Comparison of ENCODE assay signal across 8 cellular contexts in genomic region chr5:90015584-90016018, GRCh38.
DNase-seq lines count a peak whose midpoint lies in the region; ATAC-seq and TF ChIP-seq lines count a peak whose summit lies in the region.

No MANE protein-coding gene starts in this region.

- H3K4me1 Mint-ChIP-seq in CD14-positive monocyte, result peaks cover 11% of the 10 kb centered on the region
- H3K4me1 Mint-ChIP-seq in dendritic cell treated with granulocyte-macrophage colony-stimulating factor and Interleukin-4, amounts not matched to agents 40 ng/mL and 50 ng/mL, for 4 days (ENCODE audit: low read depth), result peaks cover 33% of the 10 kb centered on the region

- H3K27me3 Mint-ChIP-seq in CD14-positive monocyte (ENCODE audit: low read depth in 3 of 3), result peaks cover 0 to 1% (median 0%) of the 10 kb centered on the region in 3 donors
- no peaks in the 10 kb centered on the region for H3K27me3 Mint-ChIP-seq in dendritic cell treated with granulocyte-macrophage colony-stimulating factor and Interleukin-4, amounts not matched to agents 40 ng/mL and 50 ng/mL, for 4 days

- H3K27ac Mint-ChIP-seq in CD14-positive monocyte, result peak overlapping the region in 4 of 7 donors; percentile 3 to 57 (median 46)
- H3K27ac Mint-ChIP-seq in dendritic cell treated with granulocyte-macrophage colony-stimulating factor and Interleukin-4, amounts not matched to agents 40 ng/mL and 50 ng/mL, for 4 days, result peak overlapping the region; percentile 70

- DNase-seq in CD14-positive monocyte (ENCODE audit: low spot score) (no peak), posterior cingulate gyrus (no peak), NCI-H510A (lab: John Stamatoyannopoulos, UW) (no peak), NCI-H1694 treated with DMSO at 0.1 percent for 48 hours (lab: John Stamatoyannopoulos, UW) (no peak), DMS153 (lab: John Stamatoyannopoulos, UW) (no peak)

- ATAC-seq in GM21367 (IDR thresholded peaks at IDR 0.05; ENCODE audit: unreplicated experiment) (peak; percentile 82), HG03457 (IDR thresholded peaks at IDR 0.05; ENCODE audit: unreplicated experiment) (peak; percentile 74)

- H3K4me3 Mint-ChIP-seq in CD14-positive monocyte, result peak overlapping the region in 1 of 2 donors; percentile 71
- no peak overlapping the region for H3K4me3 Mint-ChIP-seq in dendritic cell treated with granulocyte-macrophage colony-stimulating factor and Interleukin-4, amounts not matched to agents 40 ng/mL and 50 ng/mL, for 4 days

- peaks cover 0 to 3% (median 0%) of the 10 kb centered on the region in 7 donors for H3K9me3 Mint-ChIP-seq in CD14-positive monocyte
- no peaks in the 10 kb centered on the region for H3K9me3 Mint-ChIP-seq in dendritic cell treated with granulocyte-macrophage colony-stimulating factor and Interleukin-4, amounts not matched to agents 40 ng/mL and 50 ng/mL, for 4 days

- intact Hi-C loops in CD14-positive monocyte (cut with micrococcal nuclease) (no loop called here), posterior cingulate gyrus (cut with DNase I) (no loop called here)
- intact Hi-C loops in dendritic cell treated with granulocyte-macrophage colony-stimulating factor and Interleukin-4, amounts not matched to agents 40 ng/mL and 50 ng/mL, for 4 days (cut with micrococcal nuclease), result no loop called here

- H3K36me3 Mint-ChIP-seq in CD14-positive monocyte, result no peaks in the 10 kb centered on the region
- no peaks in the 10 kb centered on the region for H3K36me3 Mint-ChIP-seq in dendritic cell treated with granulocyte-macrophage colony-stimulating factor and Interleukin-4, amounts not matched to agents 40 ng/mL and 50 ng/mL, for 4 days (ENCODE audit: low read depth)

- TF ChIP-seq CTCF in CD14-positive monocyte (IDR thresholded peaks at IDR 0.05), result no peak
